ENCODE assay signal across 17 cellular contexts in genomic region chr4:36568575-36568974, GRCh38.
DNase-seq lines count a peak whose midpoint lies in the region; ATAC-seq, FAIRE-seq and TF ChIP-seq lines count a peak whose summit lies in the region.
"Had no signal": no experiment of that assay in that cellular context is flagged by ENCODE, and none has a peak within 500 bp of the region (broad histone marks: within the 10 kb centered on the region; RNA-seq: fewer than 3 reads in every experiment).

No MANE protein-coding gene starts in this region.

- CTCF ChIA-PET in H1 (lab: Charles Lee; ENCODE audit: partially characterized antibody): no interaction called here

- peak overlapping the region; percentile 57 for H4K8ac ChIP-seq in H1 (ENCODE audit: extremely low read depth, insufficient read depth, low read length)

- DNase-seq in GM12865 (ENCODE audit: low read depth) (peak; percentile 26), H1 (ENCODE audit: low read depth in 1 of 2, low spot score in 2 of 2) (no peak), testis (peak; percentile 15), left colon (no peak), GOT3 (lab: John Stamatoyannopoulos, UW) (no peak)
- DNase-seq in naive thymus-derived CD8-positive, alpha-beta T cell: no peak
- DNase-seq: C1 segment of cervical spinal cord; CD4-positive, alpha-beta T cell; DND-41; GF-D8; GM23248 had no signal

- TF ChIP-seq EP300 in H1 (IDR thresholded peaks at IDR 0.05; ENCODE audit: borderline replicate concordance in 1 of 2, low read depth in 2 of 2, low read length in 2 of 2): no peak

- no peaks in the 10 kb centered on the region for H3K79me2 ChIP-seq in H1 (ENCODE audit: control insufficient read depth in 1 of 2, insufficient read depth in 2 of 2, low read length in 2 of 2)

- H3K23me2 ChIP-seq in H1 (ENCODE audit: low read depth, low read length): no peaks in the 10 kb centered on the region

- no peak for TF ChIP-seq POLR2A in H1 (IDR thresholded peaks at IDR 0.05; ENCODE audit: control extremely low read depth in 1 of 2, low read depth in 2 of 2, low read length in 2 of 2)
- no peak for TF ChIP-seq POLR2A in testis (IDR thresholded peaks at IDR 0.05)

- no peak overlapping the region for H3K4ac ChIP-seq in H1 (replicated peaks; ENCODE audit: insufficient read length, low read depth, low read length)

- H3K4me3 ChIP-seq in GM12865 (ENCODE audit: low read depth, low read length): no peak overlapping the region
- H3K4me3 ChIP-seq in H1 (ENCODE audit: extremely low read depth in 1 of 4, insufficient read depth in 2 of 4, low read depth in 3 of 4, low read length in 4 of 4): no peak overlapping the region
- H3K4me3 ChIP-seq in testis: no peak overlapping the region
- H3K4me3 ChIP-seq: GM23248, HAP-1 had no signal

- TF ChIP-seq RAD21 in H1 (IDR thresholded peaks at IDR 0.05 in 1 of 2, conservative IDR thresholded peaks at IDR 0.05 in 1 of 2; ENCODE audit: low read depth in 2 of 2, low read length in 2 of 2): no peak

- POLR2A ChIA-PET in H1 (lab: Charles Lee; ENCODE audit: partially characterized antibody): no interaction called here
- POLR2A ChIA-PET in naive thymus-derived CD8-positive, alpha-beta T cell (lab: Charles Lee): no interaction called here

- H3K4me1 Mint-ChIP-seq in naive thymus-derived CD8-positive, alpha-beta T cell: peaks cover 0 to 2% (median 0%) of the 10 kb centered on the region in 4 donors
- H3K4me1 Mint-ChIP-seq: B cell had no signal

- H3K14ac ChIP-seq in H1 (ENCODE audit: insufficient read length): no peak overlapping the region

- no peak overlapping the region for H3K27ac ChIP-seq in H1 (ENCODE audit: low read depth, low read length)
- H3K27ac ChIP-seq in testis: no peak overlapping the region
- H3K27ac ChIP-seq: GM23248 had no signal

- no peaks in the 10 kb centered on the region for H4K20me1 ChIP-seq in H1 (replicated peaks in 1 of 2; ENCODE audit: control insufficient read depth in 1 of 2, insufficient read depth in 2 of 2, low read length in 2 of 2)

- H3K27ac Mint-ChIP-seq in naive thymus-derived CD8-positive, alpha-beta T cell: no peak overlapping the region
- H3K27ac Mint-ChIP-seq: B cell; CD4-positive, alpha-beta T cell had no signal

- H2BK20ac ChIP-seq in H1 (ENCODE audit: low read length): no peak overlapping the region

- H3K56ac ChIP-seq in H1 (replicated peaks; ENCODE audit: insufficient read length, low read depth, low read length): no peak overlapping the region

- peaks cover 0 to 11% (median 0%) of the 10 kb centered on the region in 3 donors for H3K36me3 Mint-ChIP-seq in naive thymus-derived CD8-positive, alpha-beta T cell

- intact Hi-C loops in testis (cut with DNase I; ENCODE audit: low total_unique reads) (no loop called here), left colon (cut with DNase I, micrococcal nuclease) (no loop called here)

- ATAC-seq in GM19025 (IDR thresholded peaks at IDR 0.05; ENCODE audit: low read depth, unreplicated experiment) (peak; percentile 50), left colon (no peak)
- ATAC-seq in naive thymus-derived CD8-positive, alpha-beta T cell: no peak

- H3K18ac ChIP-seq in H1 (ENCODE audit: extremely low read depth, low read length): no peak overlapping the region

- no peak overlapping the region for H3K9ac ChIP-seq in H1 (replicated peaks in 1 of 4; ENCODE audit: extremely low read depth in 1 of 4, low read depth in 3 of 4, low read length in 3 of 4)
- H3K9ac ChIP-seq: GM23248 had no signal

- peaks cover 0 to 24% (median 4%) of the 10 kb centered on the region in 9 donors for H3K9me3 Mint-ChIP-seq in naive thymus-derived CD8-positive, alpha-beta T cell

- 66% methylated on average over 3 of the region's 3 CpGs; no CpG with 5 or more reads in 1 of the 2 experiments for WGBS in H1 (ENCODE audit: extremely low coverage in 1 of 2, insufficient coverage in 1 of 2, insufficient read length in 1 of 2, insufficient replicate concordance in 2 of 2, low coverage in 1 of 2, low lambda C conversion rate in 2 of 2, missing lambda C conversion rate in 1 of 2), 2 experiments
- WGBS in testis, 2 donors: 73% methylated on average over 3 of the region's 3 CpGs

- H4K91ac ChIP-seq in H1 (replicated peaks; ENCODE audit: insufficient read length, low read length): no peak overlapping the region

- H2BK12ac ChIP-seq in H1 (ENCODE audit: low read depth, low read length): no peak overlapping the region

- no peak overlapping the region for H2AFZ ChIP-seq in H1 (ENCODE audit: low read length)
- H2AFZ ChIP-seq: GM23248 had no signal

- no peaks in the 10 kb centered on the region for H3K79me1 ChIP-seq in H1 (ENCODE audit: low read depth, low read length)

- H3K4me1 ChIP-seq in H1 (replicated peaks in 1 of 4; ENCODE audit: control insufficient read depth in 3 of 4, insufficient read depth in 4 of 4, low read length in 3 of 4) (no peaks in the 10 kb centered on the region), testis (no peaks in the 10 kb centered on the region)
- H3K4me1 ChIP-seq: HAP-1 had no signal

- H2BK120ac ChIP-seq in H1 (replicated peaks; ENCODE audit: low read depth, low read length): no peak overlapping the region

- no peak overlapping the region for H2AK5ac ChIP-seq in H1 (ENCODE audit: low read depth, low read length)

- H3K4me2 ChIP-seq in H1 (ENCODE audit: insufficient read depth in 1 of 2, low read depth in 2 of 2, low read length in 2 of 2): no peak overlapping the region

- H3K36me3 ChIP-seq in H1 (ENCODE audit: control insufficient read depth in 2 of 4, insufficient read depth in 4 of 4, low read length in 3 of 4) (no peaks in the 10 kb centered on the region), testis (ENCODE audit: low read depth, missing control alignments) (no peaks in the 10 kb centered on the region)
- H3K36me3 ChIP-seq: HAP-1 had no signal

- H3K27me3 ChIP-seq in H1 (replicated peaks in 1 of 4; ENCODE audit: control insufficient read depth in 3 of 4, extremely low read depth in 1 of 4, insufficient read depth in 3 of 4, low read length in 3 of 4): no peaks in the 10 kb centered on the region
- no peaks in the 10 kb centered on the region for H3K27me3 ChIP-seq in testis

- H2BK5ac ChIP-seq in H1 (ENCODE audit: low read depth, low read length): no peak overlapping the region

- no peak for FAIRE-seq in H1 (lab: Jason Lieb, UNC)
- FAIRE-seq: A204.1, GM18507, HTR-8/SVneo had no signal

- H2BK15ac ChIP-seq in H1 (ENCODE audit: low read length): no peak overlapping the region

- H4K5ac ChIP-seq in H1 (ENCODE audit: insufficient read length, low read depth, low read length): no peak overlapping the region

- H3K27me3 Mint-ChIP-seq in naive thymus-derived CD8-positive, alpha-beta T cell: peaks cover 0 to 40% (median 11%) of the 10 kb centered on the region in 5 donors

- TF ChIP-seq CTCF in GM12865 (IDR thresholded peaks at IDR 0.05; ENCODE audit: insufficient read depth, low read depth, low read length, missing control alignments): no peak
- TF ChIP-seq CTCF in H1 (IDR thresholded peaks at IDR 0.05; ENCODE audit: control extremely low read depth in 1 of 3, insufficient read depth in 1 of 3, low read depth in 1 of 3, low read length in 3 of 3): no peak
- no peak for TF ChIP-seq CTCF in testis (IDR thresholded peaks at IDR 0.05)

- H3K4me3 Mint-ChIP-seq in naive thymus-derived CD8-positive, alpha-beta T cell: no peak overlapping the region
- H3K4me3 Mint-ChIP-seq: B cell; CD4-positive, alpha-beta T cell had no signal

- H3K23ac ChIP-seq in H1 (ENCODE audit: insufficient read length): no peak overlapping the region

- H3K9me3 ChIP-seq in H1 (ENCODE audit: insufficient read depth in 2 of 2, low read depth in 1 of 2, low read length in 1 of 2) (no peaks in the 10 kb centered on the region), testis (no peaks in the 10 kb centered on the region)
- H3K9me3 ChIP-seq: HAP-1 had no signal

TF ChIP-seq in H1, 55 proteins besides CTCF, POLR2A, EP300 and RAD21 (continues in another document):
- TF ChIP-seq USF2 (IDR thresholded peaks at IDR 0.05; ENCODE audit: low read length) (no peak), CHD1 (IDR thresholded peaks at IDR 0.05; ENCODE audit: low read depth, low read length) (no peak), POLR2AphosphoS5 (IDR thresholded peaks at IDR 0.05; ENCODE audit: low read depth, low read length) (no peak)

Comparison
In these comparisons a context has a peak if more than half of its experiments do, and no peak if none do; other contexts are left out.
1. DNase-seq: peak in GM12865 (single experiment) and testis (single experiment); none in H1 (0 of 2), left colon (0 of 2), GOT3 (single experiment) and naive thymus-derived CD8-positive, alpha-beta T cell (0 of 10).